In genomic region chr5:97044057-97044456, GRCh38 we compare ENCODE assay signal across 9 cellular contexts.
DNase-seq lines count a peak whose midpoint lies in the region; ATAC-seq and TF ChIP-seq lines count a peak whose summit lies in the region.
"Had no signal": no experiment of that assay in that cellular context is flagged by ENCODE, and none has a peak within 500 bp of the region (broad histone marks: within the 10 kb centered on the region; RNA-seq: fewer than 3 reads in every experiment).

No MANE protein-coding gene starts in this region.

- peak; percentile 14 for ATAC-seq in activated T-helper 17 cell treated with anti-CD3 and anti-CD28 coated beads, Interleukin-2, amount 50 U/mL, for 72 hours (replicated peaks)
- peak; percentile 63 for ATAC-seq in upper lobe of right lung
- no peak for ATAC-seq in HG03342 (IDR thresholded peaks at IDR 0.05; ENCODE audit: unreplicated experiment)

- H3K27me3 ChIP-seq in upper lobe of right lung, result no peaks in the 10 kb centered on the region
- H3K27me3 ChIP-seq: BLaER1 had no signal

- H3K4me3 ChIP-seq in upper lobe of right lung, result no peak overlapping the region
- H3K4me3 ChIP-seq: BLaER1 had no signal

- H3K27ac ChIP-seq in upper lobe of right lung, result no peak overlapping the region
- H3K27ac ChIP-seq: BLaER1 had no signal

- H3K36me3 Mint-ChIP-seq in activated T-helper 17 cell treated with anti-CD3 and anti-CD28 coated beads, Interleukin-2, amount 50 U/mL, for 72 hours (ENCODE audit: low read depth), result no peaks in the 10 kb centered on the region

- no peaks in the 10 kb centered on the region for H3K27me3 Mint-ChIP-seq in activated T-helper 17 cell treated with anti-CD3 and anti-CD28 coated beads, Interleukin-2, amount 50 U/mL, for 72 hours

- DNase-seq in NCI-H748 (lab: John Stamatoyannopoulos, UW; ENCODE audit: unreplicated experiment) (peak; percentile 14), NCI-H748 treated with DMSO at 0.1 percent for 48 hours (lab: John Stamatoyannopoulos, UW) (no peak), islet precursor cell (peak; percentile 87), upper lobe of right lung (no peak), NCI-H2196 treated with DMSO at 0.1 percent for 48 hours (lab: John Stamatoyannopoulos, UW; ENCODE audit: unreplicated experiment) (no peak)
- DNase-seq in stimulated activated CD4-positive, alpha-beta T cell treated with anti-CD3 and anti-CD28 coated beads, Interleukin-4, amount 100 ng/mL, for 1 hour, result no peak

- no peak overlapping the region for H3K4me3 Mint-ChIP-seq in activated T-helper 17 cell treated with anti-CD3 and anti-CD28 coated beads, Interleukin-2, amount 50 U/mL, for 72 hours

- TF ChIP-seq CTCF in upper lobe of right lung (IDR thresholded peaks at IDR 0.05), result peak; percentile 24

- no peaks in the 10 kb centered on the region for H3K9me3 Mint-ChIP-seq in activated T-helper 17 cell treated with anti-CD3 and anti-CD28 coated beads, Interleukin-2, amount 50 U/mL, for 72 hours

- no peaks in the 10 kb centered on the region for H3K9me3 ChIP-seq in upper lobe of right lung
- H3K9me3 ChIP-seq: BLaER1 had no signal

- H3K4me1 ChIP-seq in upper lobe of right lung, result no peaks in the 10 kb centered on the region
- H3K4me1 ChIP-seq: BLaER1 had no signal

- intact Hi-C loops in upper lobe of right lung (cut with DNase I), result no loop called here

- no peaks in the 10 kb centered on the region for H3K4me1 Mint-ChIP-seq in activated T-helper 17 cell treated with anti-CD3 and anti-CD28 coated beads, Interleukin-2, amount 50 U/mL, for 72 hours

- no peaks in the 10 kb centered on the region for H3K36me3 ChIP-seq in upper lobe of right lung
- H3K36me3 ChIP-seq: BLaER1 had no signal

- H3K27ac Mint-ChIP-seq in activated T-helper 17 cell treated with anti-CD3 and anti-CD28 coated beads, Interleukin-2, amount 50 U/mL, for 72 hours, result no peak overlapping the region

Comparison
In these comparisons a context has a peak if more than half of its experiments do, and no peak if none do; other contexts are left out.
1. DNase-seq: peak in NCI-H748 (single experiment) and islet precursor cell (single experiment); none in NCI-H748 treated with DMSO at 0.1 percent for 48 hours (single experiment), upper lobe of right lung (single experiment), NCI-H2196 treated with DMSO at 0.1 percent for 48 hours (single experiment) and stimulated activated CD4-positive, alpha-beta T cell treated with anti-CD3 and anti-CD28 coated beads, Interleukin-4, amount 100 ng/mL, for 1 hour (single experiment).